ENCODE assay signal across 20 cellular contexts in the genomic region with DNA sequence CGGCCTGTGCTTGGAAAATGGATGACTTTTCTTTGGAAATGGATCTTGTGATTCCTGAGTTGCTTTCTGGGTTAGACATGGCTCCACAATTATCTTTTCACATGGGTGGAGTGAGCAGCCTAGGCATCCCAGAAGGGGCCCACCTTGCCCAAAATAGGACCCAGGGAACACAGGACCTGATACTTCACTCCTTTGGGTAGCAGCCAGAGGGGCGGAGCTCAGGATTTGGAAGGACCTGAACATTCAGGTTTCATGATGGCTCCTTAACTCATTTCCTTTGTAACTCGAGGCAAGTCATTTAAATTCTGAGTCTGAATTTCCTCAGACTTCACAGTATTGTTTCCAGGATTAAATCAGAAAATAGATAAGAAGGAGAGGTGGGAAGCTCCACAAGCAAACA.
"Had no signal": no experiment of that assay in that cellular context is flagged by ENCODE, and none has a peak within 500 bp of the region (broad histone marks: within the 10 kb centered on the region; RNA-seq: fewer than 3 reads in every experiment).

No MANE protein-coding gene starts in this region.

- H3K27me3 Mint-ChIP-seq: activated naive CD4-positive, alpha-beta T cell treated with anti-CD3 and anti-CD28 coated beads, Interleukin-2, amount 50 U/mL, for 24 hours; stimulated activated naive CD8-positive, alpha-beta T cell treated with anti-CD3 and anti-CD28 coated beads, Interleukin-15, Interleukin-2, amounts not matched to agents 100 ng/mL and 50 ng/mL, for 24 hours had no signal

- H3K36me3 ChIP-seq: ascending aorta, left lung had no signal

- H3K4me1 ChIP-seq: ascending aorta, left lung had no signal

- H3K4me1 Mint-ChIP-seq: activated B cell treated with CpG ODN at 0.5 μM for 24 hours; activated naive CD4-positive, alpha-beta T cell treated with anti-CD3 and anti-CD28 coated beads, Interleukin-2, amount 50 U/mL, for 24 hours had no signal

- H3K27ac ChIP-seq: ascending aorta, epithelial cell of prostate, left lung had no signal

- H3K36me3 Mint-ChIP-seq: activated naive CD4-positive, alpha-beta T cell treated with anti-CD3 and anti-CD28 coated beads, Interleukin-2, amount 50 U/mL, for 24 hours; T-cell had no signal

- H3K4me3 ChIP-seq: ascending aorta, left lung had no signal

- H3K27me3 ChIP-seq: ascending aorta, left lung had no signal

- H3K27ac Mint-ChIP-seq: activated B cell treated with CpG ODN at 0.5 μM for 24 hours; activated CD8-positive, alpha-beta T cell treated with anti-CD3 and anti-CD28 coated beads, Interleukin-2, amount 10 ng/mL, durations not matched to agents 7 days and 5 days; activated naive CD4-positive, alpha-beta T cell treated with anti-CD3 and anti-CD28 coated beads, Interleukin-2, amount 50 U/mL, for 24 hours; effector memory CD8-positive, alpha-beta T cell; nephron progenitor cell; stimulated activated naive CD8-positive, alpha-beta T cell treated with anti-CD3 and anti-CD28 coated beads, Interleukin-15, Interleukin-2, amounts not matched to agents 100 ng/mL and 50 ng/mL, for 24 hours; T-cell had no signal

- DNase-seq: activated B cell treated with CpG ODN at 0.5 μM for 24 hours; activated CD4-positive, alpha-beta T cell treated with anti-CD3 and anti-CD28 coated beads for 48 hours; activated CD8-positive, alpha-beta T cell treated with anti-CD3 and anti-CD28 coated beads, Interleukin-2, amount 10 ng/mL, durations not matched to agents 7 days and 5 days; activated gamma-delta T cell; dermis blood vessel endothelial cell; effector memory CD8-positive, alpha-beta T cell; foreskin melanocyte; glutamatergic neuron; hypothalamus; kidney; left lung; nephron progenitor cell; nucleus accumbens; posterior cingulate gyrus; T-cell had no signal

- ATAC-seq: activated CD8-positive, alpha-beta T cell treated with anti-CD3 and anti-CD28 coated beads, Interleukin-2, amount 10 ng/mL, durations not matched to agents 7 days and 5 days; effector memory CD8-positive, alpha-beta T cell; left lung; SK-N-SH treated with all-trans-retinoic acid at 6 μM for 48 hours; T-cell had no signal

- H3K9me3 Mint-ChIP-seq: activated naive CD4-positive, alpha-beta T cell treated with anti-CD3 and anti-CD28 coated beads, Interleukin-2, amount 50 U/mL, for 24 hours; effector memory CD8-positive, alpha-beta T cell had no signal

- H3K4me3 Mint-ChIP-seq: activated B cell treated with CpG ODN at 0.5 μM for 24 hours; activated CD8-positive, alpha-beta T cell treated with anti-CD3 and anti-CD28 coated beads, Interleukin-2, amount 10 ng/mL, durations not matched to agents 7 days and 5 days; activated naive CD4-positive, alpha-beta T cell treated with anti-CD3 and anti-CD28 coated beads, Interleukin-2, amount 50 U/mL, for 24 hours; effector memory CD8-positive, alpha-beta T cell; nephron progenitor cell; stimulated activated naive CD8-positive, alpha-beta T cell treated with anti-CD3 and anti-CD28 coated beads, Interleukin-15, Interleukin-2, amounts not matched to agents 100 ng/mL and 50 ng/mL, for 24 hours; T-cell had no signal
